ENCODE assay signal across 10 cellular contexts in the genomic region with DNA sequence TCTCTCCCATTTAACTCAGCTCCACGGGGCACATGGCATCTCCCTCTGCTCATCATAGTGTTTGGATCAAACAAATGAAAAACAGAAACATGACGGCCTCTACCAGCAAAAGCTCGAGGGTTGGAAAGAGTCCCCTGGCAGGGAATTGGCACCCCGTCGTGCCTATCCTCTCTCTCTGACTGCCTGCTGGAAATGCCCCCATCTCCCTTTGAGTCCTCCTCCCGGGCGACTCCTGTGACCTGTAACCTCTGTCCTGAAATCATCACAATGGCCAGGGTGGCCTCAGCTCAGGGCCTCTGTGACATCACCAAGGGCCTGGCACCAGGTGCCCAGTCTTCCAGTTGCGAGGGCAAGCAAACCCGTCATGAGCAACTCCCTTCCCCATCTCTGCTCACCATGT. TPM values are rescaled to one million over a fixed set of nuclear protein-coding genes. Genes with fewer than 3 reads are reported as not detected.
DNase-seq lines count a peak whose midpoint lies in the region; ATAC-seq, FAIRE-seq and TF ChIP-seq lines count a peak whose summit lies in the region.
"Not testable (repeated sequence)": the region's sequence is repeated elsewhere in the genome, so short reads cannot be mapped to it uniquely, and the experiment has no call there.
"Had no signal": no experiment of that assay in that cellular context is flagged by ENCODE, and none has a peak within 500 bp of the region (broad histone marks: within the 10 kb centered on the region; RNA-seq: fewer than 3 reads in every experiment).

A gene with protein sequence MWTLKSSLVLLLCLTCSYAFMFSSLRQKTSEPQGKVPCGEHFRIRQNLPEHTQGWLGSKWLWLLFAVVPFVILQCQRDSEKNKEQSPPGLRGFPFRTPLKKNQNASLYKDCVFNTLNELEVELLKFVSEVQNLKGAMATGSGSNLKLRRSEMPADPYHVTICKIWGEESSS (plus strand): TSS at position 301 of the 400 bp plus-strand sequence. CDS start 96 bp downstream, at position 397.

- H3K9ac ChIP-seq in HepG2 (ENCODE audit: insufficient read depth, low read depth, low read length) = not testable (repeated sequence)

- H3K4me3 Mint-ChIP-seq in activated CD4-positive, alpha-beta T cell treated with anti-CD3 and anti-CD28 coated beads, Interleukin-2, amount 10 ng/mL, durations not matched to agents 7 days and 5 days; chondrocyte (ENCODE audit: unreplicated experiment); neural crest cell: not testable (repeated sequence)

- H3K4me2 ChIP-seq in HepG2 (ENCODE audit: low read depth, low read length) = not testable (repeated sequence)

- not testable (repeated sequence) for TF ChIP-seq RAD21 in HepG2 (CRISPR knock-in tag; IDR thresholded peaks at IDR 0.05)

- H3K36me3 Mint-ChIP-seq in activated CD4-positive, alpha-beta T cell treated with anti-CD3 and anti-CD28 coated beads, Interleukin-2, amount 10 ng/mL, durations not matched to agents 7 days and 5 days (ENCODE audit: low read depth); chondrocyte (ENCODE audit: low read depth); neural crest cell (ENCODE audit: low read depth): not testable (repeated sequence)

- not testable (repeated sequence) for H3K27ac ChIP-seq in HepG2 (ENCODE audit: extremely low read length, insufficient read depth, low read length); testis

- BruUV-seq in HepG2 (replicated peaks; lab: Mats Ljungman, UMichigan) = not testable (repeated sequence)

- not testable (repeated sequence) for H3K4me3 ChIP-seq in HepG2 (replicated peaks in 1 of 3; ENCODE audit: insufficient read depth in 1 of 3, low read depth in 2 of 3, low read length in 3 of 3); testis

- not testable (repeated sequence) for H3K9me3 Mint-ChIP-seq in activated CD4-positive, alpha-beta T cell treated with anti-CD3 and anti-CD28 coated beads, Interleukin-2, amount 10 ng/mL, durations not matched to agents 7 days and 5 days; chondrocyte (ENCODE audit: low read depth); neural crest cell

- H3K27ac Mint-ChIP-seq in activated CD4-positive, alpha-beta T cell treated with anti-CD3 and anti-CD28 coated beads, Interleukin-2, amount 10 ng/mL, durations not matched to agents 7 days and 5 days = peak within 1 kb of the TSS; percentile 25
- not testable (repeated sequence) for H3K27ac Mint-ChIP-seq in chondrocyte (ENCODE audit: unreplicated experiment)
- H3K27ac Mint-ChIP-seq in neural crest cell (ENCODE audit: unreplicated experiment) = peak within 1 kb of the TSS; percentile 86

- not testable (repeated sequence) for TF ChIP-seq EP300 in HepG2 (IDR thresholded peaks at IDR 0.05; ENCODE audit: low read depth in 2 of 2, low read length in 2 of 2); HepG2 (CRISPR knock-in tag; IDR thresholded peaks at IDR 0.05; ENCODE audit: borderline replicate concordance)

- H3K79me2 ChIP-seq in HepG2 (ENCODE audit: insufficient read depth, low read length) = not testable (repeated sequence)

- not testable (repeated sequence) for H3K36me3 ChIP-seq in HepG2 (replicated peaks in 1 of 2; ENCODE audit: control insufficient read depth in 1 of 2, insufficient read depth in 2 of 2, low read length in 2 of 2); testis (ENCODE audit: low read depth, missing control alignments)

- not testable (repeated sequence) for FAIRE-seq in HepG2 (lab: Jason Lieb, UNC)

- not testable (repeated sequence) for H3K27me3 Mint-ChIP-seq in activated CD4-positive, alpha-beta T cell treated with anti-CD3 and anti-CD28 coated beads, Interleukin-2, amount 10 ng/mL, durations not matched to agents 7 days and 5 days; chondrocyte (ENCODE audit: low read depth); neural crest cell (ENCODE audit: low read depth)

- H3K9me3 ChIP-seq in HepG2 (ENCODE audit: low read length); testis: not testable (repeated sequence)

- not testable (repeated sequence) for H3K27me3 ChIP-seq in HepG2 (ENCODE audit: control insufficient read depth in 1 of 2, insufficient read depth in 2 of 2, low read length in 2 of 2); testis

- not testable (repeated sequence) for DNase-seq in activated CD4-positive, alpha-beta T cell treated with anti-CD3 and anti-CD28 coated beads, Interleukin-2, amount 10 ng/mL, durations not matched to agents 7 days and 5 days; HepG2 (ENCODE audit: low spot score); neural crest cell (ENCODE audit: low read depth, low spot score); testis
- peak; percentile 29 for DNase-seq in chondrocyte (ENCODE audit: low spot score)

- CTCF ChIA-PET in activated CD4-positive, alpha-beta T cell treated with anti-CD3 and anti-CD28 coated beads, Interleukin-2, amount 10 ng/mL, durations not matched to agents 7 days and 5 days (lab: Charles Lee); HepG2 (lab: Yijun Ruan, JAX; ENCODE audit: low intra/inter-chr PET ratio, low total read pairs): not testable (repeated sequence)

- H2AFZ ChIP-seq in HepG2 (ENCODE audit: low read length) = not testable (repeated sequence)

- H3K4me1 Mint-ChIP-seq in activated CD4-positive, alpha-beta T cell treated with anti-CD3 and anti-CD28 coated beads, Interleukin-2, amount 10 ng/mL, durations not matched to agents 7 days and 5 days; chondrocyte (ENCODE audit: low read depth); neural crest cell: not testable (repeated sequence)

- intact Hi-C loops in HepG2 (cut with micrococcal nuclease; ENCODE audit: unreplicated experiment); testis (cut with DNase I; ENCODE audit: low total_unique reads): not testable (repeated sequence)

- TF ChIP-seq POLR2A in HepG2 (IDR thresholded peaks at IDR 0.05; ENCODE audit: insufficient read depth in 1 of 2, low read depth in 2 of 2, low read length in 2 of 2); testis (IDR thresholded peaks at IDR 0.05): not testable (repeated sequence)

- 38% methylated on average over 9 of the region's 9 CpGs for WGBS in HepG2 (ENCODE audit: low lambda C conversion rate)
- WGBS in testis, 2 donors = 94 to 95% methylated on average over 8 to 9 of the region's 9 CpGs

- POLR2A ChIA-PET in activated CD4-positive, alpha-beta T cell treated with anti-CD3 and anti-CD28 coated beads, Interleukin-2, amount 10 ng/mL, durations not matched to agents 7 days and 5 days (lab: Charles Lee); HepG2 (lab: Yijun Ruan, JAX): not testable (repeated sequence)

- in situ Hi-C loops in HepG2 (cut with HindIII; ENCODE audit: extremely low pct_ligation_motif_present, low pct_unique_long_range_greater_than_20kb) = loop anchor here (10.0 kb wide), 1 partner anchor 58 kb away; no protein-coding TSS in a partner anchor

- H4K20me1 ChIP-seq in HepG2 (ENCODE audit: insufficient read depth, low read length) = not testable (repeated sequence)

- ATAC-seq in HepG2 = not testable (repeated sequence)

- TF ChIP-seq CTCF in chondrocyte (IDR thresholded peaks at IDR 0.05); HepG2 (CRISPR knock-in tag; IDR thresholded peaks at IDR 0.05); neural crest cell (conservative IDR thresholded peaks at IDR 0.05); testis (IDR thresholded peaks at IDR 0.05): not testable (repeated sequence)

- H3K4me1 ChIP-seq in HepG2 (ENCODE audit: insufficient read depth, low read length); testis: not testable (repeated sequence)

TF ChIP-seq in HepG2, 621 proteins besides CTCF, POLR2A, EP300 and RAD21:
- peak; percentile 41; the same call in 1 of the 2 replicates for TF ChIP-seq CREB1 (IDR thresholded peaks at IDR 0.05)
- not testable (repeated sequence) for TF ChIP-seq CREB1 (CRISPR knock-in tag; IDR thresholded peaks at IDR 0.05)

RNA-seq across cellular contexts. Expression of the gene that starts here (rescaled TPM):
- 1 to 10 TPM in 1 of 2 experiments, under 1 TPM in 1; 0.89 to 1.9 TPM for total RNA-seq in activated CD4-positive, alpha-beta T cell treated with anti-CD3 and anti-CD28 coated beads, Interleukin-2, amount 10 ng/mL, durations not matched to agents 7 days and 5 days
- total RNA-seq in chondrocyte (not detected in 3 replicates), HepG2 (2016; rRNA removed; fragmentation: Illumina TruSeq; extraction: Trizol) (0.24 and 0.32 TPM in 2 replicates), neural crest cell (0.55 TPM in 1 of 2 replicates, not detected in the other), testis (10 to 100 TPM; 50.7 to 89.4 TPM)
- not detected in 2 replicates for total RNA-seq in HepG2 (2016; cell fraction: cytosol; rRNA removed; fragmentation: Illumina TruSeq; extraction: Trizol; ENCODE audit: low read depth)
- 0.30 and 0.61 TPM in 2 replicates for total RNA-seq in HepG2 (2016; cell fraction: insoluble cytoplasmic fraction; rRNA removed; fragmentation: Illumina TruSeq; extraction: Trizol)
- total RNA-seq in HepG2 (2016; cell fraction: membrane; rRNA removed; fragmentation: Illumina TruSeq; extraction: Trizol) = not detected in 2 replicates
- not detected in 2 replicates for total RNA-seq in HepG2 (2016; cell fraction: nucleus; rRNA removed; fragmentation: Illumina TruSeq; extraction: Trizol)
- polyA plus RNA-seq in HepG2 (2011; rRNA removed) (0.10 and 0.42 TPM in 2 replicates), testis (ENCODE audit: insufficient read depth, low read depth, low replicate concordance) (153 TPM)
- not detected in 2 replicates for polyA plus RNA-seq in HepG2 (2011; cell fraction: cytosol; rRNA removed)
- 0.59 TPM in 1 of 2 replicates, not detected in the other for polyA plus RNA-seq in HepG2 (2011; cell fraction: nucleus; rRNA removed)
- not detected in 2 replicates for polyA plus RNA-seq in HepG2 (2012)
- not detected in 2 replicates for polyA plus RNA-seq in HepG2 (2016; cell fraction: cytosol; fragmentation: Illumina TruSeq; extraction: Trizol; ENCODE audit: low read depth)
- polyA plus RNA-seq in HepG2 (2016; cell fraction: insoluble cytoplasmic fraction; fragmentation: Illumina TruSeq; extraction: Trizol; ENCODE audit: low read depth) = 0.51 TPM in 1 of 2 replicates, not detected in the other
- not detected in 2 replicates for polyA plus RNA-seq in HepG2 (2016; cell fraction: membrane; fragmentation: Illumina TruSeq; extraction: Trizol; ENCODE audit: low read depth)
- 0.81 and 0.85 TPM in 2 replicates for polyA plus RNA-seq in HepG2 (2016; cell fraction: nucleus; fragmentation: Illumina TruSeq; extraction: Trizol; ENCODE audit: insufficient read depth, low read depth)
- polyA minus RNA-seq in HepG2 (2011; rRNA and poly(A)+ RNA removed; ENCODE audit: low replicate concordance) = not detected in 2 replicates
- polyA minus RNA-seq in HepG2 (2011; cell fraction: cytosol; rRNA and poly(A)+ RNA removed) = not detected in 2 replicates
- polyA minus RNA-seq in HepG2 (2011; cell fraction: nucleus; rRNA and poly(A)+ RNA removed) = not detected in 2 replicates
- total RNA-seq: A172, Caco-2, Calu3, Daoy had no signal
- polyA plus RNA-seq: BJ had no signal

Comparison
In these comparisons a context has a peak if more than half of its experiments do, and no peak if none do; other contexts are left out.
1. RNA of the gene that starts here (total RNA-seq): 50.7 to 89.4 TPM in testis; 0.89 to 1.9 TPM in activated CD4-positive, alpha-beta T cell treated with anti-CD3 and anti-CD28 coated beads, Interleukin-2, amount 10 ng/mL, durations not matched to agents 7 days and 5 days, 0.24 to 0.61 TPM in HepG2, 0.55 TPM in neural crest cell and not detected in chondrocyte; every median in the first group is over 10 times any median in the second.
2. RNA of the gene that starts here (polyA plus RNA-seq): 153 TPM in testis (single experiment); 0.10 to 0.85 TPM in HepG2; every median in the first group is over 10 times any median in the second.
3. Peak in DNase-seq in chondrocyte; RNA of the gene not detected or under 1 TPM.